19 cellular contexts compared by ENCODE assay signal in the genomic region with DNA sequence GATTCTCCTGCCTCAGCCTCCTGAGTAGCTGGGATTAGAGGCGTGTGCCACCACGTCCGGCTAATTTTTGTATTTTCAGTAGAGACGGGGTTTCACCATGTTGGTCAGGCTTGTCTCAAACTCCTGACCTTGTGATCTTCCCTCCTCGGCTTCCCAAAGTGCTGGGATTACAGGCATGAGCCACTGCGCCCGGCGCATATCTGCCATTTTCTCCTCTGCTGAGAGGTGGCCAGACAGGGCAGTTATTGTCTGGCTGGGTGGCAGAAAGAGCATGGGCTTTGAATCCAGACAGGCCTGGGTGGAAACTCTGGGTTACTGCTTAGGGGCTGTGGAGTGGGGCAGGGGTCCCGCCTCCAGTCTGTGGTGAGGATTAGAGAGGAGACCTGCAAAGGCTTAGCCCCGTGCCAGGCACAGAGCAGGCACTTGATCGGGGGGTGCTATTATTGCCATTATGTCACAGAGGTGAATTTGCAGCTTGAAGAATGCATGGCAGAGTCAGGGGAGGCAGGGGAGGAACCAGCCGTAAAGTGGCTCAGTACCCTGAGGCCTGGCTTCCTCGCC.
DNase-seq lines count a peak whose midpoint lies in the region; ATAC-seq and TF ChIP-seq lines count a peak whose summit lies in the region.
"Had no signal": no experiment of that assay in that cellular context is flagged by ENCODE, and none has a peak within 500 bp of the region (broad histone marks: within the 10 kb centered on the region; RNA-seq: fewer than 3 reads in every experiment).

No MANE protein-coding gene starts in this region.

- H3K27me3 ChIP-seq in cardiac muscle cell (no peaks in the 10 kb centered on the region), IMR-90 (ENCODE audit: control insufficient read depth, insufficient read depth, low read length) (no peaks in the 10 kb centered on the region)
- no peaks in the 10 kb centered on the region for H3K27me3 ChIP-seq in naive thymus-derived CD4-positive, alpha-beta T cell (ENCODE audit: control insufficient read depth in 2 of 2, insufficient read depth in 2 of 2, low read length in 2 of 2)
- H3K27me3 ChIP-seq: SJSA1 had no signal

- peak overlapping the region; percentile 68 for H3K27ac ChIP-seq in cardiac muscle cell
- no peak overlapping the region for H3K27ac ChIP-seq in IMR-90 (ENCODE audit: insufficient read depth, low read length)
- H3K27ac ChIP-seq in naive thymus-derived CD4-positive, alpha-beta T cell (ENCODE audit: low read depth, low read length): no peak overlapping the region
- H3K27ac ChIP-seq: SJSA1 had no signal

- H3K56ac ChIP-seq in IMR-90 (ENCODE audit: extremely low read depth, insufficient read depth, low read length): no peak overlapping the region

- no peak overlapping the region for H2BK5ac ChIP-seq in IMR-90 (ENCODE audit: low read depth, low read length, poor library complexity, severe bottlenecking)

- H4K8ac ChIP-seq in IMR-90 (ENCODE audit: low read depth in 2 of 2, low read length in 2 of 2): no peak overlapping the region

- H3K27me3 Mint-ChIP-seq in naive thymus-derived CD4-positive, alpha-beta T cell: peaks cover 0 to 66% (median 0%) of the 10 kb centered on the region in 5 donors

- H3K4me1 ChIP-seq in cardiac muscle cell (ENCODE audit: low read depth) (peaks cover 28% of the 10 kb centered on the region), IMR-90 (ENCODE audit: control insufficient read depth, insufficient read depth, low read length) (peaks cover 23% of the 10 kb centered on the region)
- H3K4me1 ChIP-seq in naive thymus-derived CD4-positive, alpha-beta T cell (ENCODE audit: control insufficient read depth in 2 of 2, insufficient read depth in 2 of 2, low read length in 2 of 2): peaks cover 0 to 39% of the 10 kb centered on the region in 2 donors
- H3K4me1 ChIP-seq: Caco-2 had no signal

- TF ChIP-seq POLR2A in IMR-90 (IDR thresholded peaks at IDR 0.05; ENCODE audit: low read depth, low read length): no peak

- peaks cover 16% of the 10 kb centered on the region for H3K9me1 ChIP-seq in IMR-90 (ENCODE audit: insufficient read depth, low read length)

- no peak overlapping the region for H3K4ac ChIP-seq in IMR-90 (ENCODE audit: low read depth, low read length)

- no TSS peak for BruUV-seq in IMR-90 (replicated peaks; lab: Mats Ljungman, UMichigan)

- H2BK20ac ChIP-seq in IMR-90 (ENCODE audit: low read depth, low read length): no peak overlapping the region

- H2AFZ ChIP-seq in IMR-90 (replicated peaks; ENCODE audit: low read length, poor library complexity): no peak overlapping the region

- H2AK5ac ChIP-seq in IMR-90 (ENCODE audit: low read depth, low read length): no peak overlapping the region

- intact Hi-C loops in Right ventricle myocardium inferior (cut with DNase I): no loop called here
- intact Hi-C loops in IMR-90 (cut with micrococcal nuclease): no loop called here
- intact Hi-C loops in naive thymus-derived CD4-positive, alpha-beta T cell (cut with micrococcal nuclease): no loop called here

- peak overlapping the region; percentile 4; the same call in 1 of the 2 replicates for H4K91ac ChIP-seq in IMR-90 (ENCODE audit: insufficient read depth, low read depth, low read length)

- H3K9ac ChIP-seq in IMR-90 (ENCODE audit: low read depth, low read length): no peak overlapping the region

- in situ Hi-C loops in IMR-90 (cut with MboI; ENCODE audit: low sequenced_read_pairs): no loop called here
- in situ Hi-C loops in ACHN (cut with HindIII; ENCODE audit: low pct_ligation_motif_present, low pct_unique_long_range_greater_than_20kb, low sequenced_read_pairs): no loop called here

- POLR2A ChIA-PET in IMR-90 (lab: Charles Lee; ENCODE audit: unreplicated experiment): no interaction called here
- POLR2A ChIA-PET in naive thymus-derived CD4-positive, alpha-beta T cell (lab: Charles Lee): interaction anchor here (0.8 to 1.7 kb wide), 4 partner anchors 12 to 85 kb away, joined by 3 to 6 read pairs (median 4); no protein-coding TSS in a partner anchor

- peaks cover 0 to 29% (median 9%) of the 10 kb centered on the region in 5 donors for H3K36me3 Mint-ChIP-seq in naive thymus-derived CD4-positive, alpha-beta T cell

- no peak overlapping the region for H2AK9ac ChIP-seq in IMR-90 (replicated peaks; ENCODE audit: low read depth, low read length, poor library complexity)

- H2BK120ac ChIP-seq in IMR-90 (ENCODE audit: low read depth, low read length): no peak overlapping the region

- H3K27ac Mint-ChIP-seq in naive thymus-derived CD4-positive, alpha-beta T cell: peak overlapping the region in 8 of 9 donors; percentile 42 to 83 (median 60)
- H3K27ac Mint-ChIP-seq: CD14-positive monocyte had no signal

- DNase-seq in cardiac muscle cell (ENCODE audit: low read depth in 1 of 2, low spot score in 1 of 2) (no peak), Right ventricle myocardium inferior (ENCODE audit: missing footprints) (no peak), IMR-90 (no peak), ACHN (no peak), NCI-H524 (lab: John Stamatoyannopoulos, UW) (no peak)
- DNase-seq in naive thymus-derived CD4-positive, alpha-beta T cell: no peak
- DNase-seq: Caco-2, EL, NCI-H1105, NCI-H2081, NCI-H2171 treated with DMSO at 0.1 percent for 48 hours, NCI-H446 treated with DMSO at 0.1 percent for 48 hours had no signal

- CTCF ChIA-PET in IMR-90 (lab: Yijun Ruan, JAX): no interaction called here
- CTCF ChIA-PET in naive thymus-derived CD4-positive, alpha-beta T cell (lab: Charles Lee): interaction anchor here (1.7 to 1.8 kb wide), 2 partner anchors 44 to 84 kb away, joined by 3 to 5 read pairs; no protein-coding TSS in a partner anchor

- dilution Hi-C loops in IMR-90 (cut with HindIII; ENCODE audit: low sequenced_read_pairs, unreplicated experiment): no loop called here

- H3K4me3 ChIP-seq in cardiac muscle cell (no peak overlapping the region), IMR-90 (ENCODE audit: insufficient read depth, low read depth, low read length) (no peak overlapping the region)
- H3K4me3 ChIP-seq in naive thymus-derived CD4-positive, alpha-beta T cell (ENCODE audit: low read length): no peak overlapping the region
- H3K4me3 ChIP-seq: GM12878, K562, SJSA1 had no signal

- peak overlapping the region in 5 of 10 donors; percentile 6 to 42 (median 14) for H3K4me3 Mint-ChIP-seq in naive thymus-derived CD4-positive, alpha-beta T cell
- H3K4me3 Mint-ChIP-seq: CD14-positive monocyte had no signal

- no peak overlapping the region for H4K5ac ChIP-seq in IMR-90 (ENCODE audit: low read depth, low read length)

- TF ChIP-seq CTCF in cardiac muscle cell (IDR thresholded peaks at IDR 0.05; ENCODE audit: low read depth, low read length): no peak
- TF ChIP-seq CTCF in IMR-90 (conservative IDR thresholded peaks at IDR 0.05; ENCODE audit: low read depth, low read length): no peak

- peaks cover 0 to 8% of the 10 kb centered on the region in 2 experiments; a peak in 2 of 4 replicates for H3K79me1 ChIP-seq in IMR-90 (ENCODE audit: low read depth in 1 of 2, low read length in 2 of 2)

- no peak for TF ChIP-seq RAD21 in IMR-90 (IDR thresholded peaks at IDR 0.05; ENCODE audit: low read length)

- ATAC-seq in Right ventricle myocardium inferior (no peak), IMR-90 (ENCODE audit: low read depth) (no peak), HG02885 (IDR thresholded peaks at IDR 0.05; ENCODE audit: poor library complexity, unreplicated experiment) (no peak)
- no peak for ATAC-seq in naive thymus-derived CD4-positive, alpha-beta T cell
- ATAC-seq: GM12878, HCT116, K562, Panc1 had no signal

- H3K23ac ChIP-seq in IMR-90 (ENCODE audit: low read depth, low read length): no peak overlapping the region

- H3K36me3 ChIP-seq in cardiac muscle cell (no peaks in the 10 kb centered on the region), IMR-90 (ENCODE audit: control insufficient read depth, insufficient read depth, low read length) (peaks cover 6% of the 10 kb centered on the region; the same call in 1 of the 2 replicates)
- H3K36me3 ChIP-seq in naive thymus-derived CD4-positive, alpha-beta T cell (ENCODE audit: control insufficient read depth in 2 of 3, insufficient read depth in 3 of 3, low read length in 3 of 3): peaks cover 0 to 40% (median 6%) of the 10 kb centered on the region in 3 experiments
- H3K36me3 ChIP-seq: SJSA1 had no signal

- H3K4me2 ChIP-seq in IMR-90 (ENCODE audit: low read depth, low read length): no peak overlapping the region

- H3K9me3 ChIP-seq in cardiac muscle cell (ENCODE audit: low read depth) (no peaks in the 10 kb centered on the region), IMR-90 (ENCODE audit: control insufficient read depth, insufficient read depth, low read length) (no peaks in the 10 kb centered on the region)
- no peaks in the 10 kb centered on the region for H3K9me3 ChIP-seq in naive thymus-derived CD4-positive, alpha-beta T cell (ENCODE audit: control insufficient read depth in 2 of 3, low read length in 3 of 3)
- H3K9me3 ChIP-seq: Caco-2, SJSA1 had no signal

- no peak overlapping the region; the same call in 2 of the 3 replicates for H2BK15ac ChIP-seq in IMR-90 (ENCODE audit: low read depth, low read length)

- peaks cover 13 to 85% (median 77%) of the 10 kb centered on the region in 7 donors for H3K4me1 Mint-ChIP-seq in naive thymus-derived CD4-positive, alpha-beta T cell

- H3K14ac ChIP-seq in IMR-90 (replicated peaks; ENCODE audit: low read depth, low read length): no peak overlapping the region

- WGBS in IMR-90 (ENCODE audit: extremely low coverage in 2 of 2, insufficient read length in 1 of 2), 2 experiments: 93% methylated on average over 5 of the region's 13 CpGs; no CpG with 5 or more reads in 1 of the 2 experiments

- no peaks in the 10 kb centered on the region for H4K20me1 ChIP-seq in IMR-90 (ENCODE audit: insufficient read depth, low read length)

- no peaks in the 10 kb centered on the region for H3K9me3 Mint-ChIP-seq in naive thymus-derived CD4-positive, alpha-beta T cell
- H3K9me3 Mint-ChIP-seq: CD14-positive monocyte had no signal

- no peak overlapping the region for H3K18ac ChIP-seq in IMR-90 (ENCODE audit: low read depth, low read length)

TF ChIP-seq in IMR-90, 13 proteins besides CTCF, POLR2A, EP300 and RAD21:
- TF ChIP-seq CEBPB (IDR thresholded peaks at IDR 0.05; ENCODE audit: low read depth, low read length) (no peak), FOS (IDR thresholded peaks at IDR 0.05; ENCODE audit: low read depth, low read length) (no peak), CHD1 (IDR thresholded peaks at IDR 0.05; ENCODE audit: low read depth, low read length) (no peak)
